Comparison of ENCODE assay signal across 8 cellular contexts in genomic region chr11:102449651-102450570, GRCh38. TPM values are rescaled to one million over a fixed set of nuclear protein-coding genes. Genes with fewer than 3 reads are reported as not detected.
DNase-seq lines count a peak whose midpoint lies in the region; ATAC-seq, FAIRE-seq and TF ChIP-seq lines count a peak whose summit lies in the region.

No MANE protein-coding gene starts in this region.

- peak overlapping the region; percentile 97 for H3K4me2 ChIP-seq in keratinocyte (ENCODE audit: control insufficient read depth, extremely low read depth, insufficient read depth, low read depth, low read length)

- WGBS in suprapubic skin = 70% methylated on average over 7 of the region's 7 CpGs

- H3K4me3 ChIP-seq in keratinocyte (ENCODE audit: control insufficient read depth in 2 of 3, extremely low read depth in 1 of 3, insufficient read depth in 2 of 3, low read depth in 1 of 3, low read length in 3 of 3) = no peak overlapping the region
- peak overlapping the region; percentile 91 for H3K4me3 ChIP-seq in suprapubic skin

- H3K27me3 ChIP-seq in keratinocyte (ENCODE audit: control insufficient read depth, extremely low read depth, insufficient read depth, low read length) (no peaks in the 10 kb centered on the region), suprapubic skin (no peaks in the 10 kb centered on the region)

- no peak for ATAC-seq in activated CD4-positive, alpha-beta T cell treated with anti-CD3 and anti-CD28 coated beads for 36 hours
- no peak for ATAC-seq in activated B cell treated with CpG ODN at 0.5 μM for 24 hours (ENCODE audit: low read depth)
- ATAC-seq in GM21367 (IDR thresholded peaks at IDR 0.05; ENCODE audit: unreplicated experiment) = no peak

- no peak for TF ChIP-seq POLR2A in suprapubic skin (IDR thresholded peaks at IDR 0.05)

- peaks cover 57% of the 10 kb centered on the region for H3K36me3 Mint-ChIP-seq in activated CD4-positive, alpha-beta T cell treated with anti-CD3 and anti-CD28 coated beads for 36 hours (ENCODE audit: low read depth)
- H3K36me3 Mint-ChIP-seq in activated B cell treated with CpG ODN at 0.5 μM for 24 hours (ENCODE audit: low read depth) = peaks cover 66% of the 10 kb centered on the region

- dilution Hi-C loops in keratinocyte (cut with MboI; ENCODE audit: extremely low pct_ligation_motif_present, low sequenced_read_pairs) = no loop called here

- H3K9me1 ChIP-seq in keratinocyte (ENCODE audit: control insufficient read depth, extremely low read depth, insufficient read depth, low read length) = no peaks in the 10 kb centered on the region

- peaks cover 63% of the 10 kb centered on the region for H3K79me2 ChIP-seq in keratinocyte (ENCODE audit: control insufficient read depth, insufficient read depth, low read length)

- peak; percentile 17 for FAIRE-seq in keratinocyte (lab: Jason Lieb, UNC)

- peaks cover 81% of the 10 kb centered on the region for H3K4me1 Mint-ChIP-seq in activated CD4-positive, alpha-beta T cell treated with anti-CD3 and anti-CD28 coated beads for 36 hours
- peaks cover 75% of the 10 kb centered on the region for H3K4me1 Mint-ChIP-seq in activated B cell treated with CpG ODN at 0.5 μM for 24 hours

- POLR2A ChIA-PET in activated CD4-positive, alpha-beta T cell treated with anti-CD3 and anti-CD28 coated beads for 36 hours (lab: Charles Lee) = interaction anchor here (0.6 to 1.2 kb wide), 2 partner anchors 12 to 15 kb away, joined by 3 to 5 read pairs; no protein-coding TSS in a partner anchor
- POLR2A ChIA-PET in activated B cell treated with CpG ODN at 0.5 μM for 24 hours (lab: Charles Lee) = interaction anchor here (0.8 to 1.2 kb wide), 4 partner anchors 26 to 156 kb away, joined by 3 to 4 read pairs (median 3); no protein-coding TSS in a partner anchor

- H3K27ac Mint-ChIP-seq in activated CD4-positive, alpha-beta T cell treated with anti-CD3 and anti-CD28 coated beads for 36 hours = peak overlapping the region; percentile 91
- peak overlapping the region; percentile 36 for H3K27ac Mint-ChIP-seq in activated B cell treated with CpG ODN at 0.5 μM for 24 hours

- peaks cover 4% of the 10 kb centered on the region for H3K9me3 Mint-ChIP-seq in activated CD4-positive, alpha-beta T cell treated with anti-CD3 and anti-CD28 coated beads for 36 hours (ENCODE audit: low read depth)
- H3K9me3 Mint-ChIP-seq in activated B cell treated with CpG ODN at 0.5 μM for 24 hours = no peaks in the 10 kb centered on the region

- CTCF ChIA-PET in activated CD4-positive, alpha-beta T cell treated with anti-CD3 and anti-CD28 coated beads for 36 hours (lab: Charles Lee) = interaction anchor here (0.6 to 2.2 kb wide), 9 partner anchors 11 to 69 kb away, joined by 3 to 5 read pairs (median 3); no protein-coding TSS in a partner anchor
- CTCF ChIA-PET in activated B cell treated with CpG ODN at 0.5 μM for 24 hours (lab: Charles Lee) = interaction anchor here (0.6 to 1.2 kb wide), 4 partner anchors 46 to 163 kb away, joined by 3 read pairs; no protein-coding TSS in a partner anchor

- TF ChIP-seq CTCF in activated B cell treated with CpG ODN at 0.5 μM for 24 hours (IDR thresholded peaks at IDR 0.05) (no peak), keratinocyte (optimal IDR thresholded peaks at IDR 0.05 in 1 of 3, IDR thresholded peaks at IDR 0.05 in 1 of 3, conservative IDR thresholded peaks at IDR 0.05 in 1 of 3; ENCODE audit: extremely low read depth in 1 of 3, insufficient read depth in 2 of 3, low read length in 3 of 3) (no peak), suprapubic skin (IDR thresholded peaks at IDR 0.05) (no peak)

- H3K9me3 ChIP-seq in keratinocyte (ENCODE audit: control insufficient read depth, low read depth, low read length) = no peaks in the 10 kb centered on the region
- no peaks in the 10 kb centered on the region for H3K9me3 ChIP-seq in suprapubic skin

- no peaks in the 10 kb centered on the region for H3K27me3 Mint-ChIP-seq in activated CD4-positive, alpha-beta T cell treated with anti-CD3 and anti-CD28 coated beads for 36 hours
- no peaks in the 10 kb centered on the region for H3K27me3 Mint-ChIP-seq in activated B cell treated with CpG ODN at 0.5 μM for 24 hours

- H3K27ac ChIP-seq in keratinocyte (ENCODE audit: control insufficient read depth, insufficient read depth, low read length) (no peak overlapping the region), suprapubic skin (no peak overlapping the region)

- intact Hi-C loops in activated CD4-positive, alpha-beta T cell treated with anti-CD3 and anti-CD28 coated beads for 36 hours (cut with DNase I, micrococcal nuclease) = loop anchor here in 1 of 2 experiments (2.0 to 5.0 kb wide), 4 partner anchors 19 to 133 kb away; partner anchors contain the start of gene BIRC3
- intact Hi-C loops in activated B cell treated with CpG ODN at 0.5 μM for 24 hours (cut with micrococcal nuclease) = loop anchor here (2.0 to 10.0 kb wide), 3 partner anchors 59 to 535 kb away; partner anchors contain the start of genes ANGPTL5 and CEP126

- no peak overlapping the region for H3K9ac ChIP-seq in keratinocyte (ENCODE audit: control insufficient read depth, extremely low read depth, insufficient read depth, low read length)

- TF ChIP-seq EP300 in suprapubic skin (IDR thresholded peaks at IDR 0.05) = no peak

- H3K36me3 ChIP-seq in keratinocyte (ENCODE audit: control insufficient read depth in 2 of 2, extremely low read depth in 1 of 2, insufficient read depth in 2 of 2, low read length in 2 of 2) (peaks cover 0 to 14% of the 10 kb centered on the region in 2 experiments), suprapubic skin (peaks cover 4% of the 10 kb centered on the region)

- peak overlapping the region; percentile 86 for H3K4me3 Mint-ChIP-seq in activated CD4-positive, alpha-beta T cell treated with anti-CD3 and anti-CD28 coated beads for 36 hours
- H3K4me3 Mint-ChIP-seq in activated B cell treated with CpG ODN at 0.5 μM for 24 hours = peak overlapping the region; percentile 98

- H2AFZ ChIP-seq in keratinocyte (ENCODE audit: control insufficient read depth, low read length) = no peak overlapping the region

- no peak for DNase-seq in activated CD4-positive, alpha-beta T cell treated with anti-CD3 and anti-CD28 coated beads for 36 hours
- no peak for DNase-seq in activated CD4-positive, alpha-beta T cell treated with anti-CD3 and anti-CD28 coated beads for 48 hours
- DNase-seq in activated B cell treated with CpG ODN at 0.5 μM for 24 hours (no peak), keratinocyte (ENCODE audit: low read depth, low spot score) (no peak), suprapubic skin (ENCODE audit: low spot score in 2 of 2) (no peak), DMS114 treated with DMSO at 0.1 percent for 48 hours (lab: John Stamatoyannopoulos, UW; ENCODE audit: unreplicated experiment) (no peak), NCI-H345 (lab: John Stamatoyannopoulos, UW) (no peak)

- no peaks in the 10 kb centered on the region for H4K20me1 ChIP-seq in keratinocyte (ENCODE audit: control insufficient read depth, extremely low read depth, insufficient read depth, low read length)

- peaks cover 44% of the 10 kb centered on the region for H3K4me1 ChIP-seq in keratinocyte (ENCODE audit: control insufficient read depth, extremely low read depth, insufficient read depth, low read length)
- H3K4me1 ChIP-seq in suprapubic skin = peaks cover 47% of the 10 kb centered on the region

RNA-seq across cellular contexts. Expression of gene TMEM123, which starts 2.7 kb away (rescaled TPM):
- total RNA-seq in activated CD4-positive, alpha-beta T cell treated with anti-CD3 and anti-CD28 coated beads for 36 hours = 100 to 1,000 TPM; 179 to 392 TPM
- total RNA-seq in activated B cell treated with CpG ODN at 0.5 μM for 24 hours (182 and 191 TPM in 2 replicates), suprapubic skin (100 to 1,000 TPM; 161 to 212 (median 197) TPM)
- 230 to 408 TPM (median 307 TPM) in 3 replicates for polyA plus RNA-seq in keratinocyte
- 109 TPM for polyA plus RNA-seq in keratinocyte (2011; ENCODE audit: low read depth)
- polyA plus RNA-seq in keratinocyte (2011; cell fraction: cytosol; rRNA removed) = 130 and 276 TPM in 2 replicates
- 82.0 and 118 TPM in 2 replicates for polyA plus RNA-seq in keratinocyte (2011; cell fraction: nucleus; rRNA removed)
- 115 and 151 TPM in 2 replicates for polyA plus RNA-seq in keratinocyte (2012; ENCODE audit: low replicate concordance)
- polyA minus RNA-seq in keratinocyte = 37.8 to 390 TPM (median 152 TPM) in 3 replicates
- polyA minus RNA-seq in keratinocyte (2011; cell fraction: cytosol; rRNA and poly(A)+ RNA removed) = 190 TPM
- 111 and 182 TPM in 2 replicates for polyA minus RNA-seq in keratinocyte (2011; cell fraction: nucleus; rRNA and poly(A)+ RNA removed)
